Comparison of ENCODE assay signal across 17 cellular contexts in the genomic region with DNA sequence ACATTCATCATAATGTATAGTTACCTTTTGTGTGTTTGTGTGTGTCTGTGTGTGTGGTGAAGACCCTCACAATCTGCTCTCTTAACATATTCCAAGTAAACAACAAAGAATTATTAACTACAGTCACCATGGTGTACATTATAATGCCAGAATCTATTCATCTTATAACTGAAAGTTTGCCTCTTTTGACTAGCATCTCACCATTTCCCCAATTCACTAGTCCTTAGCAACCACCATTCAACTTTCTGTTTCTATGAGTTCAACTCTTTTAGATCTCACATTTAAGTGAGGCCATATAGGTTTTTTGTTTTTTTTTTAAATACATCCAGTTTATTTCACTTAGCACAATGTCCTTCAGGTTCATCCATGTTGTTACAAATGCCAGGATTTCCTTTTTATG.
DNase-seq lines count a peak whose midpoint lies in the region; ATAC-seq and TF ChIP-seq lines count a peak whose summit lies in the region.
"Had no signal": no experiment of that assay in that cellular context is flagged by ENCODE, and none has a peak within 500 bp of the region (broad histone marks: within the 10 kb centered on the region; RNA-seq: fewer than 3 reads in every experiment).

No MANE protein-coding gene starts in this region.

- no peak overlapping the region for H3K4me2 ChIP-seq in hepatocyte

- no peak overlapping the region for H2AFZ ChIP-seq in hepatocyte

- H3K27ac ChIP-seq in hepatocyte: no peak overlapping the region
- H3K27ac ChIP-seq: SJSA1 had no signal

- no peak for TF ChIP-seq CTCF in hepatocyte (IDR thresholded peaks at IDR 0.05; ENCODE audit: poor library complexity)

- ATAC-seq in GM18502 (IDR thresholded peaks at IDR 0.05; ENCODE audit: poor library complexity, unreplicated experiment) (peak; percentile 89), GM19397 (IDR thresholded peaks at IDR 0.05; ENCODE audit: unreplicated experiment) (peak; percentile 65), HG02840 (IDR thresholded peaks at IDR 0.05; ENCODE audit: low FRiP score, unreplicated experiment) (peak; percentile 91), HG03175 (IDR thresholded peaks at IDR 0.05; ENCODE audit: unreplicated experiment) (peak; percentile 81), GM21526 (IDR thresholded peaks at IDR 0.05; ENCODE audit: low FRiP score, unreplicated experiment) (no peak)
- ATAC-seq: natural killer cell treated with Interleukin-12 subunit alpha and Interleukin-12 subunit beta and Interleukin-15 and Interleukin-18, amount 100 ng/mL, for 72 hours; stimulated activated naive CD8-positive, alpha-beta T cell treated with anti-CD3 and anti-CD28 coated beads, Interleukin-15, amount 100 ng/mL, for 72 hours had no signal

- intact Hi-C loops in head of caudate nucleus (cut with DNase I): no loop called here

- H3K27me3 ChIP-seq in hepatocyte: no peaks in the 10 kb centered on the region
- H3K27me3 ChIP-seq: SJSA1 had no signal

- no peaks in the 10 kb centered on the region for H3K9me2 ChIP-seq in hepatocyte (replicated peaks; ENCODE audit: insufficient read depth)

- H3K4me3 ChIP-seq in hepatocyte: no peak overlapping the region
- H3K4me3 ChIP-seq: SJSA1 had no signal

- no peaks in the 10 kb centered on the region for H4K20me1 ChIP-seq in hepatocyte (ENCODE audit: insufficient read depth, poor library complexity, severe bottlenecking)

- no peaks in the 10 kb centered on the region for H3K9me3 ChIP-seq in hepatocyte (ENCODE audit: low read depth)
- H3K9me3 ChIP-seq: SJSA1 had no signal

- H3K4me1 ChIP-seq in hepatocyte (ENCODE audit: insufficient read depth): no peaks in the 10 kb centered on the region
- H3K4me1 ChIP-seq: SJSA1 had no signal

- no peaks in the 10 kb centered on the region for H3K36me3 ChIP-seq in hepatocyte (replicated peaks; ENCODE audit: insufficient read depth, low read depth)
- H3K36me3 ChIP-seq: SJSA1 had no signal

- no peaks in the 10 kb centered on the region for H3K79me2 ChIP-seq in hepatocyte

- DNase-seq in SKM-1 treated with dmso at 0.1 percent for 144 hours (lab: John Stamatoyannopoulos, UW; ENCODE audit: unreplicated experiment) (no peak), head of caudate nucleus (no peak), hepatocyte (ENCODE audit: low spot score) (no peak)
- DNase-seq: activated CD8-positive, alpha-beta memory T cell treated with anti-CD3 and anti-CD28 coated beads, Interleukin-2, amount 50 U/mL, for 4 hours; activated naive CD4-positive, alpha-beta T cell treated with anti-CD3 and anti-CD28 coated beads for 36 hours; HFFc6; NCI-H446 treated with DMSO at 0.1 percent for 48 hours; stimulated activated CD4-positive, alpha-beta T cell treated with anti-CD3 and anti-CD28 coated beads, Interleukin-12 subunit alpha, Interleukin-12 subunit beta, amount 100 ng/mL, for 4 hours; stimulated activated naive CD8-positive, alpha-beta T cell treated with anti-CD3 and anti-CD28 coated beads, Interleukin-15, amount 100 ng/mL, for 72 hours; T1000 had no signal
